Comparison of ENCODE assay signal across 1 cellular context in the genomic region with DNA sequence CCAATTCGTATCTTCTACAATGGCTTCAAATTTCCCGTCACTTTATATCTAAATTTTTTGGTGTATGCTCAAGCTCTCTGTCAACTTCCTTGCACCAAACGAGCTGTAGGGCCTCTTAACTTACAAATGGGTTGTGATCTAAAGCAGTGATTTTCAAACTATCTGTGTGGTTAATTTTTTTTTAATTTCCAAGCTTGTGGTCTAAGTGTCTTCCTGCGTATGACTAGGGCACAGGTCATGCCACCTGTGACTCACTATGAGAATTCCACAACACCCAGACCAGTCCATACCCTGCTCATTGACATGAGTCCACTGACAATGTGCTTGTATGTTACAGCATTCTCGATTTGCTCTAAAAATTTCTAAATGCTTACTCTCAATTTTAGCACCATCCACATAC. TPM values are rescaled to one million over a fixed set of nuclear protein-coding genes. Genes with fewer than 3 reads are reported as not detected.
"Had no signal": no experiment of that assay in that cellular context is flagged by ENCODE, and none has a peak within 500 bp of the region (broad histone marks: within the 10 kb centered on the region; RNA-seq: fewer than 3 reads in every experiment).

No MANE protein-coding gene starts in this region.

RNA-seq across cellular contexts. Expression of a gene that starts 49.2 kb away (rescaled TPM):
- total RNA-seq: chondrocyte had no signal
